8 cellular contexts compared by ENCODE assay signal in genomic region chr19:46350029-46350757, GRCh38. TPM values are rescaled to one million over a fixed set of nuclear protein-coding genes. Genes with fewer than 3 reads are reported as not detected.
A peak's percentile ranks its signal among the peaks of the same experiment; 100 is the strongest.
DNase-seq lines count a peak whose midpoint lies in the region; ATAC-seq, FAIRE-seq and TF ChIP-seq lines count a peak whose summit lies in the region.

No MANE protein-coding gene starts in this region.

- H3K4me3 Mint-ChIP-seq in chondrocyte (ENCODE audit: unreplicated experiment) = no peak overlapping the region

- H3K4me2 ChIP-seq in DOHH2 (ENCODE audit: low read length) = peak overlapping the region; percentile 99

- H3K27ac Mint-ChIP-seq in chondrocyte (ENCODE audit: unreplicated experiment) = peak overlapping the region; percentile 97

- no peaks in the 10 kb centered on the region for H4K20me1 ChIP-seq in DOHH2 (ENCODE audit: control insufficient read depth, insufficient read depth, low read depth, low read length)

- no peak for FAIRE-seq in pancreas (lab: Jason Lieb, UNC)

- intact Hi-C loops in pancreas (cut with DNase I) = no loop called here

- peaks cover 4% of the 10 kb centered on the region for H3F3A ChIP-seq in DOHH2 (ENCODE audit: control insufficient read depth, insufficient read depth)

- H3K27me3 ChIP-seq in DOHH2 (ENCODE audit: control insufficient read depth, low read length) = no peaks in the 10 kb centered on the region
- no peaks in the 10 kb centered on the region for H3K27me3 ChIP-seq in pancreas

- peak in 2 of 4 donors; percentile 1 to 3 for ATAC-seq in pancreas
- no peak for ATAC-seq in HG02981 (IDR thresholded peaks at IDR 0.05; ENCODE audit: unreplicated experiment)

- H3K4me1 ChIP-seq in DOHH2 (ENCODE audit: control insufficient read depth, low read length) (peaks cover 76% of the 10 kb centered on the region), pancreas (peaks cover 22 to 36% (median 26%) of the 10 kb centered on the region in 3 donors)

- H3K27ac ChIP-seq in DOHH2 (ENCODE audit: low read depth, low read length) (peak overlapping the region; percentile 92), pancreas (peak overlapping the region; percentile 26 to 73 (median 49))

- H3K27me3 Mint-ChIP-seq in chondrocyte (ENCODE audit: low read depth) = no peaks in the 10 kb centered on the region

- no peaks in the 10 kb centered on the region for H3K9me3 Mint-ChIP-seq in chondrocyte (ENCODE audit: low read depth)

- H3K9me3 ChIP-seq in DOHH2 (ENCODE audit: control insufficient read depth, insufficient read depth, low read length) (no peaks in the 10 kb centered on the region), pancreas (no peaks in the 10 kb centered on the region)

- TF ChIP-seq CTCF in DOHH2 (IDR thresholded peaks at IDR 0.05; ENCODE audit: low read depth, low read length, poor library complexity, severe bottlenecking) (no peak), chondrocyte (IDR thresholded peaks at IDR 0.05) (no peak), pancreas (IDR thresholded peaks at IDR 0.05) (no peak)

- H3K36me3 ChIP-seq in DOHH2 (ENCODE audit: control insufficient read depth, low read length) = peaks cover 46% of the 10 kb centered on the region
- peaks cover 7 to 10% (median 9%) of the 10 kb centered on the region in 3 donors for H3K36me3 ChIP-seq in pancreas

- peaks cover 85% of the 10 kb centered on the region for H3K79me2 ChIP-seq in DOHH2 (ENCODE audit: control insufficient read depth, low read length)

- peak overlapping the region; percentile 95 for H3K4me3 ChIP-seq in DOHH2 (ENCODE audit: low read length)
- H3K4me3 ChIP-seq in pancreas = peak overlapping the region in 1 of 4 donors; percentile 6

- H3K36me3 Mint-ChIP-seq in chondrocyte (ENCODE audit: low read depth) = peaks cover 6% of the 10 kb centered on the region

- peaks cover 59% of the 10 kb centered on the region for H3K4me1 Mint-ChIP-seq in chondrocyte (ENCODE audit: low read depth)

- DNase-seq in NCI-H69 (lab: John Stamatoyannopoulos, UW) = peak; percentile 93
- no peak for DNase-seq in chondrocyte (ENCODE audit: low spot score)
- peak in 2 of 6 donors; percentile 50 to 57 for DNase-seq in pancreas
- DNase-seq in T-helper 9 cell = no peak
- no peak for DNase-seq in SW 1271 (lab: John Stamatoyannopoulos, UW)
- DNase-seq in HuH-7.5 (ENCODE audit: low spot score) = no peak

- H3K9me2 ChIP-seq in DOHH2 (replicated peaks; ENCODE audit: control insufficient read depth, low read length) = no peaks in the 10 kb centered on the region

- 14 to 21% methylated on average over 8 of the region's 8 CpGs for WGBS in pancreas, 2 donors

RNA-seq across cellular contexts. Expression of gene PPP5C, which starts 3.3 kb away (rescaled TPM):
- total RNA-seq in chondrocyte (62.5 to 90.6 TPM (median 62.6 TPM) in 3 replicates), pancreas (10 to 100 TPM; 16.7 to 28.0 (median 22.6) TPM)
- polyA plus RNA-seq in pancreas = 10 to 100 TPM; 41.7 to 53.9 TPM

RNA-seq across cellular contexts. Expression of gene HIF3A, which starts 53.4 kb away (rescaled TPM):
- total RNA-seq in chondrocyte (78.3 to 113 TPM (median 88.1 TPM) in 3 replicates), pancreas (10 to 100 TPM in 1 of 6 donors, 1 to 10 TPM in 4, under 1 TPM in 1; 0.71 to 12.7 (median 5.1) TPM)
- 10 to 100 TPM; 23.8 to 27.6 TPM for polyA plus RNA-seq in pancreas
